ENCODE assay signal across 25 cellular contexts in the genomic region with DNA sequence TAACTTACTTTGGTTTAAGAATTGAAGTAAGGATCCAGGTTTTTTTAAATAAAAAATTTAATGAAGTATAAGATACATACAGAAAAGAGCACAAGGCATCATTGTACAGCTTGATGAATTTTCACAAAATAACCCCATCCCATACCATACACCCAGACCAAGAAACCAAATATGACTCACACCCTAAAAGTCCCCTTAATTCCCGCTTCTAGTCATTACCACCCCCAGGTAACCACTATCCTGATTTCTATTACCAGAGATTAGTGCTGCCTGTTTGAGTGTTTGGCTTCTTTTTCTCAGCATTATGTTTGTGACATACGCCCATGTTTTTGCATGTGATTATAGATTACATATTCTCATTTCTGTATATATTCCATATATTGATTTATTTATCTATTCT.
A peak's percentile ranks its signal among the peaks of the same experiment; 100 is the strongest.
DNase-seq lines count a peak whose midpoint lies in the region; ATAC-seq and TF ChIP-seq lines count a peak whose summit lies in the region.
"Had no signal": no experiment of that assay in that cellular context is flagged by ENCODE, and none has a peak within 500 bp of the region (broad histone marks: within the 10 kb centered on the region; RNA-seq: fewer than 3 reads in every experiment).

No MANE protein-coding gene starts in this region.

- intact Hi-C loops in lower leg skin (cut with DNase I; ENCODE audit: low total_unique reads), result no loop called here

- H3K4me3 ChIP-seq in lower leg skin (ENCODE audit: low read depth, poor library complexity, severe bottlenecking), result no peak overlapping the region
- H3K4me3 ChIP-seq: body of pancreas, heart right ventricle, upper lobe of right lung had no signal

- H3K27me3 Mint-ChIP-seq in activated CD8-positive, alpha-beta memory T cell treated with anti-CD3 and anti-CD28 coated beads, Interleukin-2, amount 10 ng/mL, durations not matched to agents 7 days and 5 days, result no peaks in the 10 kb centered on the region
- H3K27me3 Mint-ChIP-seq in activated CD8-positive, alpha-beta T cell treated with anti-CD3 and anti-CD28 coated beads, Interleukin-2, amount 10 ng/mL, durations not matched to agents 7 days and 5 days (ENCODE audit: low read depth), result no peaks in the 10 kb centered on the region
- H3K27me3 Mint-ChIP-seq: activated T-cell treated with anti-CD3 and anti-CD28 coated beads, Interleukin-2, amount 50 U/mL, for 24 hours had no signal

- ATAC-seq in activated CD8-positive, alpha-beta memory T cell treated with anti-CD3 and anti-CD28 coated beads, Interleukin-2, amount 10 ng/mL, durations not matched to agents 7 days and 5 days, result peak; percentile 45
- ATAC-seq in GM18868 (IDR thresholded peaks at IDR 0.05; ENCODE audit: unreplicated experiment) (peak; percentile 83), HG02678 (IDR thresholded peaks at IDR 0.05; ENCODE audit: unreplicated experiment) (peak; percentile 64), HG02840 (IDR thresholded peaks at IDR 0.05; ENCODE audit: low FRiP score, unreplicated experiment) (no peak)
- ATAC-seq in activated CD8-positive, alpha-beta T cell treated with anti-CD3 and anti-CD28 coated beads, Interleukin-2, amount 10 ng/mL, durations not matched to agents 7 days and 5 days, result no peak
- ATAC-seq: body of pancreas, HCT116, heart right ventricle, left lobe of liver, sciatic nerve, upper lobe of right lung had no signal

- H3K4me3 Mint-ChIP-seq in activated CD8-positive, alpha-beta memory T cell treated with anti-CD3 and anti-CD28 coated beads, Interleukin-2, amount 10 ng/mL, durations not matched to agents 7 days and 5 days, result no peak overlapping the region
- no peak overlapping the region for H3K4me3 Mint-ChIP-seq in activated CD8-positive, alpha-beta T cell treated with anti-CD3 and anti-CD28 coated beads, Interleukin-2, amount 10 ng/mL, durations not matched to agents 7 days and 5 days
- H3K4me3 Mint-ChIP-seq: activated T-cell treated with anti-CD3 and anti-CD28 coated beads, Interleukin-2, amount 50 U/mL, for 24 hours; immature natural killer cell had no signal

- 92 to 97% methylated on average over 2 of the region's 2 CpGs for WGBS in lower leg skin, 2 donors

- H3K9me3 Mint-ChIP-seq in activated CD8-positive, alpha-beta memory T cell treated with anti-CD3 and anti-CD28 coated beads, Interleukin-2, amount 10 ng/mL, durations not matched to agents 7 days and 5 days (ENCODE audit: low read depth), result peaks cover 6% of the 10 kb centered on the region
- peaks cover 10% of the 10 kb centered on the region for H3K9me3 Mint-ChIP-seq in activated CD8-positive, alpha-beta T cell treated with anti-CD3 and anti-CD28 coated beads, Interleukin-2, amount 10 ng/mL, durations not matched to agents 7 days and 5 days (ENCODE audit: insufficient read depth)
- H3K9me3 Mint-ChIP-seq: immature natural killer cell had no signal

- H3K36me3 Mint-ChIP-seq in activated CD8-positive, alpha-beta memory T cell treated with anti-CD3 and anti-CD28 coated beads, Interleukin-2, amount 10 ng/mL, durations not matched to agents 7 days and 5 days, result peaks cover 19% of the 10 kb centered on the region
- peaks cover 10% of the 10 kb centered on the region for H3K36me3 Mint-ChIP-seq in activated CD8-positive, alpha-beta T cell treated with anti-CD3 and anti-CD28 coated beads, Interleukin-2, amount 10 ng/mL, durations not matched to agents 7 days and 5 days (ENCODE audit: low read depth)

- H3K4me1 Mint-ChIP-seq in activated CD8-positive, alpha-beta memory T cell treated with anti-CD3 and anti-CD28 coated beads, Interleukin-2, amount 10 ng/mL, durations not matched to agents 7 days and 5 days, result peaks cover 25% of the 10 kb centered on the region
- H3K4me1 Mint-ChIP-seq in activated CD8-positive, alpha-beta T cell treated with anti-CD3 and anti-CD28 coated beads, Interleukin-2, amount 10 ng/mL, durations not matched to agents 7 days and 5 days (ENCODE audit: low read depth), result peaks cover 16% of the 10 kb centered on the region

- no peak overlapping the region for H3K27ac Mint-ChIP-seq in activated CD8-positive, alpha-beta memory T cell treated with anti-CD3 and anti-CD28 coated beads, Interleukin-2, amount 10 ng/mL, durations not matched to agents 7 days and 5 days
- H3K27ac Mint-ChIP-seq in activated CD8-positive, alpha-beta T cell treated with anti-CD3 and anti-CD28 coated beads, Interleukin-2, amount 10 ng/mL, durations not matched to agents 7 days and 5 days, result no peak overlapping the region
- H3K27ac Mint-ChIP-seq: activated T-cell treated with anti-CD3 and anti-CD28 coated beads, Interleukin-2, amount 50 U/mL, for 24 hours; immature natural killer cell had no signal

- POLR2A ChIA-PET in activated CD8-positive, alpha-beta T cell treated with anti-CD3 and anti-CD28 coated beads, Interleukin-2, amount 10 ng/mL, durations not matched to agents 7 days and 5 days (lab: Charles Lee), result no interaction called here

- no peak for TF ChIP-seq POLR2A in lower leg skin (IDR thresholded peaks at IDR 0.05)

- no peak for TF ChIP-seq CTCF in lower leg skin (IDR thresholded peaks at IDR 0.05)

- DNase-seq in activated CD8-positive, alpha-beta memory T cell treated with anti-CD3 and anti-CD28 coated beads, Interleukin-2, amount 10 ng/mL, durations not matched to agents 7 days and 5 days, result no peak
- no peak for DNase-seq in activated CD8-positive, alpha-beta memory T cell treated with anti-CD3 and anti-CD28 coated beads, Interleukin-2, amount 50 U/mL, for 48 hours
- peak; percentile 13 for DNase-seq in activated CD8-positive, alpha-beta T cell treated with anti-CD3 and anti-CD28 coated beads, Interleukin-2, amount 10 ng/mL, durations not matched to agents 7 days and 5 days
- no peak for DNase-seq in lower leg skin (ENCODE audit: low spot score in 2 of 2)
- DNase-seq in C1 segment of cervical spinal cord (lab: John Stamatoyannopoulos, UW), result no peak
- DNase-seq: activated CD4-positive, alpha-beta T cell treated with anti-CD3 and anti-CD28 coated beads, Interleukin-2, amount 50 U/mL, for 48 hours; activated T-cell treated with anti-CD3 and anti-CD28 coated beads, Interleukin-2, amount 50 U/mL, for 24 hours; body of pancreas; effector CD8-positive, alpha-beta T cell; erythroblast; foreskin fibroblast; heart right ventricle; immature natural killer cell; NCI-H1417; NCI-H526 treated with DMSO at 0.1 percent for 48 hours; posterior cingulate gyrus; stimulated activated CD4-positive, alpha-beta T cell treated with anti-CD3 and anti-CD28 coated beads, Interleukin-15, amount 100 ng/mL, for 24 hours; substantia nigra; upper lobe of right lung had no signal

- CTCF ChIA-PET in activated CD8-positive, alpha-beta memory T cell treated with anti-CD3 and anti-CD28 coated beads, Interleukin-2, amount 10 ng/mL, durations not matched to agents 7 days and 5 days (lab: Charles Lee), result interaction anchor here (1.3 kb wide), 1 partner anchor 46 kb away, joined by 3 read pairs; no protein-coding TSS in a partner anchor
- CTCF ChIA-PET in activated CD8-positive, alpha-beta T cell treated with anti-CD3 and anti-CD28 coated beads, Interleukin-2, amount 10 ng/mL, durations not matched to agents 7 days and 5 days (lab: Charles Lee), result no interaction called here

Comparison
In these comparisons a context has a peak if more than half of its experiments do, and no peak if none do; other contexts are left out.
1. ATAC-seq: peak in activated CD8-positive, alpha-beta memory T cell treated with anti-CD3 and anti-CD28 coated beads, Interleukin-2, amount 10 ng/mL, durations not matched to agents 7 days and 5 days (single experiment), GM18868 (single experiment) and HG02678 (single experiment); none in activated CD8-positive, alpha-beta T cell treated with anti-CD3 and anti-CD28 coated beads, Interleukin-2, amount 10 ng/mL, durations not matched to agents 7 days and 5 days (single experiment) and HG02840 (single experiment).